ENCODE assay signal across 9 cellular contexts in genomic region chr12:56766535-56766934, GRCh38. TPM values are rescaled to one million over a fixed set of nuclear protein-coding genes. Genes with fewer than 3 reads are reported as not detected.
DNase-seq lines count a peak whose midpoint lies in the region; ATAC-seq and TF ChIP-seq lines count a peak whose summit lies in the region.
"Had no signal": no experiment of that assay in that cellular context is flagged by ENCODE, and none has a peak within 500 bp of the region (broad histone marks: within the 10 kb centered on the region; RNA-seq: fewer than 3 reads in every experiment).

No MANE protein-coding gene starts in this region.

- peak overlapping the region in 1 of 4 donors; percentile 1 for H3K4me3 ChIP-seq in esophagus squamous epithelium

- no peaks in the 10 kb centered on the region for H3K9me3 ChIP-seq in esophagus squamous epithelium

- no peaks in the 10 kb centered on the region for H3K36me3 ChIP-seq in esophagus squamous epithelium

- H3K27me3 ChIP-seq in esophagus squamous epithelium, result no peaks in the 10 kb centered on the region

- no peak for TF ChIP-seq POLR2A in esophagus squamous epithelium (IDR thresholded peaks at IDR 0.05)

- ATAC-seq in GM18511 (IDR thresholded peaks at IDR 0.05; ENCODE audit: unreplicated experiment), result peak; percentile 100
- peak; percentile 100 for ATAC-seq in GM21619 (IDR thresholded peaks at IDR 0.05; ENCODE audit: unreplicated experiment)
- ATAC-seq in HG03457 (IDR thresholded peaks at IDR 0.05; ENCODE audit: unreplicated experiment), result peak; percentile 93
- ATAC-seq in left lobe of liver, result peak; percentile 41

- TF ChIP-seq CTCF in esophagus squamous epithelium (IDR thresholded peaks at IDR 0.05), result no peak

- H3K27ac ChIP-seq in esophagus squamous epithelium, result no peak overlapping the region

- intact Hi-C loops in esophagus squamous epithelium (cut with DNase I), result loop anchor here (10.0 kb wide), 1 partner anchor 298 kb away; no protein-coding TSS in a partner anchor

- 77 to 82% methylated on average over 6 of the region's 6 CpGs for WGBS in esophagus squamous epithelium, 2 donors

- peaks cover 0 to 18% (median 5%) of the 10 kb centered on the region in 3 donors for H3K4me1 ChIP-seq in esophagus squamous epithelium

- DNase-seq in left lobe of liver (ENCODE audit: low spot score), result no peak
- no peak for DNase-seq in NCI-H524 treated with DMSO at 0.1 percent for 48 hours (lab: John Stamatoyannopoulos, UW)
- no peak for DNase-seq in DMS53 (lab: John Stamatoyannopoulos, UW)
- no peak for DNase-seq in A172 (ENCODE audit: low spot score)
- DNase-seq in esophagus squamous epithelium (lab: John Stamatoyannopoulos, UW), result no peak
- DNase-seq: NCI-H2171 had no signal

RNA-seq across cellular contexts. Expression of gene HSD17B6, which starts 3.4 kb away (rescaled TPM):
- 554 TPM for total RNA-seq in left lobe of liver
- total RNA-seq in A172 (2014; rRNA removed; shearing (Covaris generic)), result 3.7 and 13.8 TPM in 2 replicates
- 10 to 100 TPM in 1 of 4 donors, 1 to 10 TPM in 1, under 1 TPM in 1, not detected in 1; 0.88 to 13.2 (median 5.6) TPM for total RNA-seq in esophagus squamous epithelium

RNA-seq across cellular contexts. Expression of gene PRIM1, which starts 14.4 kb away (rescaled TPM):
- 4.9 TPM for total RNA-seq in left lobe of liver
- 32.6 and 45.6 TPM in 2 replicates for total RNA-seq in A172 (2014; rRNA removed; shearing (Covaris generic))
- 10 to 100 TPM in 2 of 4 donors, 1 to 10 TPM in 2; 3.7 to 30.3 (median 10.6) TPM for total RNA-seq in esophagus squamous epithelium

RNA-seq across cellular contexts. Expression of gene NACA, which starts 41.4 kb away (rescaled TPM):
- total RNA-seq in left lobe of liver (223 TPM), esophagus squamous epithelium (1,000 to 10,000 TPM; 1,083 to 1,907 (median 1,546) TPM)
- 1,709 and 1,797 TPM in 2 replicates for total RNA-seq in A172 (2014; rRNA removed; shearing (Covaris generic))

Comparison
In these comparisons a context has a peak if more than half of its experiments do, and no peak if none do; other contexts are left out.
1. ATAC-seq: peak in every context shown above with its lines; median percentile 100 in GM18511; 100 in GM21619; 93 in HG03457; 41 in left lobe of liver.
2. RNA of gene HSD17B6, which starts 3.4 kb away (total RNA-seq): 554 TPM in left lobe of liver (single experiment); 0.88 to 13.2 TPM in esophagus squamous epithelium and 3.7 to 13.8 TPM in A172; every median in the first group is over 10 times any median in the second.